ENCODE assay signal across 29 cellular contexts in genomic region chr21:34977333-34977732, GRCh38.
"Had no signal": no experiment of that assay in that cellular context is flagged by ENCODE, and none has a peak within 500 bp of the region (broad histone marks: within the 10 kb centered on the region; RNA-seq: fewer than 3 reads in every experiment).

No MANE protein-coding gene starts in this region.

- H3K27me3 Mint-ChIP-seq: stimulated activated memory B cell treated with anti-CD40 and anti-IgM and Interleukin-4, amounts not matched to agents 10 μg/mL and 1 μg/mL and 100 μg/mL, for 72 hours; stimulated activated naive B cell treated with anti-CD40 and anti-IgM and Interleukin-4, amounts not matched to agents 10 μg/mL and 1 μg/mL and 100 μg/mL, for 72 hours; stimulated activated naive CD8-positive, alpha-beta T cell treated with anti-CD3 and anti-CD28 coated beads, Interleukin-15, amount 100 ng/mL, for 72 hours had no signal

- DNase-seq: stimulated activated CD4-positive, alpha-beta T cell treated with anti-CD3 and anti-CD28 coated beads, Interleukin-2, amount 100 ng/mL, for 48 hours; stimulated activated CD4-positive, alpha-beta T cell treated with anti-CD3 and anti-CD28 coated beads, Interleukin-4, amount 100 ng/mL, for 1 hour; stimulated activated CD4-positive, alpha-beta T cell treated with anti-CD3 and anti-CD28 coated beads, Interleukin-4, amount 100 ng/mL, for 24 hours; stimulated activated CD4-positive, alpha-beta T cell treated with anti-CD3 and anti-CD28 coated beads, Interleukin-4, amount 100 ng/mL, for 4 hours; stimulated activated CD8-positive, alpha-beta memory T cell treated with anti-CD3 and anti-CD28 coated beads, Interleukin-4, amount 100 ng/mL, for 48 hours; stimulated activated naive B cell treated with anti-CD40 and anti-IgM and Interleukin-4, amounts not matched to agents 10 μg/mL and 1 μg/mL and 100 μg/mL, for 72 hours; stimulated activated naive CD4-positive, alpha-beta T cell; stimulated activated naive CD4-positive, alpha-beta T cell treated with Interleukin-2 at 50 U/mL for 16 hours; stimulated activated naive CD8-positive, alpha-beta T cell treated with anti-CD3 and anti-CD28 coated beads, Interleukin-15, amount 100 ng/mL, for 72 hours; stimulated activated naive CD8-positive, alpha-beta T cell treated with anti-CD3 and anti-CD28 coated beads, Interleukin-15, Interleukin-2, amounts not matched to agents 100 U/mL and 50 U/mL, for 24 hours; stomach; substantia nigra; testis; thyroid gland; tibial artery; transverse colon; trophoblast cell; upper lobe of left lung; upper lobe of right lung; uterus had no signal

- H3K36me3 ChIP-seq: stomach, suprapubic skin, thoracic aorta, thyroid gland, tibial artery, tibial nerve, transverse colon, upper lobe of left lung, upper lobe of right lung, uterus, vagina had no signal

- H3K9me3 ChIP-seq: stomach, suprapubic skin, testis, thoracic aorta, thyroid gland, tibial artery, tibial nerve, transverse colon, upper lobe of left lung, upper lobe of right lung, uterus, vagina had no signal

- FAIRE-seq: urothelium cell line had no signal

- ATAC-seq: stimulated activated effector memory CD8-positive, alpha-beta T cell treated with anti-CD3 and anti-CD28 coated beads, Interleukin-12 subunit alpha, Interleukin-12 subunit beta, amount 100 ng/mL, for 72 hours; stimulated activated memory B cell treated with anti-CD40 and anti-IgM and Interleukin-4, amounts not matched to agents 10 μg/mL and 1 μg/mL and 100 μg/mL, for 72 hours; stimulated activated naive B cell treated with anti-CD40 and anti-IgM and Interleukin-4, amounts not matched to agents 10 μg/mL and 1 μg/mL and 100 μg/mL, for 72 hours; stimulated activated naive CD8-positive, alpha-beta T cell treated with anti-CD3 and anti-CD28 coated beads, Interleukin-15, amount 100 ng/mL, for 72 hours; stimulated activated naive CD8-positive, alpha-beta T cell treated with anti-CD3 and anti-CD28 coated beads, Interleukin-15, Interleukin-2, amounts not matched to agents 100 U/mL and 50 U/mL, for 24 hours; upper lobe of right lung had no signal

- H3K4me3 Mint-ChIP-seq: stimulated activated effector memory CD8-positive, alpha-beta T cell treated with anti-CD3 and anti-CD28 coated beads, Interleukin-12 subunit alpha, Interleukin-12 subunit beta, amount 100 ng/mL, for 72 hours; stimulated activated memory B cell treated with anti-CD40 and anti-IgM and Interleukin-4, amounts not matched to agents 10 μg/mL and 1 μg/mL and 100 μg/mL, for 72 hours; stimulated activated naive B cell treated with anti-CD40 and anti-IgM and Interleukin-4, amounts not matched to agents 10 μg/mL and 1 μg/mL and 100 μg/mL, for 72 hours; stimulated activated naive CD8-positive, alpha-beta T cell treated with anti-CD3 and anti-CD28 coated beads, Interleukin-15, amount 100 ng/mL, for 72 hours; stimulated activated naive CD8-positive, alpha-beta T cell treated with anti-CD3 and anti-CD28 coated beads, Interleukin-15, Interleukin-2, amounts not matched to agents 100 ng/mL and 50 ng/mL, for 24 hours; type B pancreatic cell had no signal

- H3K27me3 ChIP-seq: stomach, suprapubic skin, testis, thyroid gland, tibial artery, tibial nerve, transverse colon, upper lobe of left lung, upper lobe of right lung, uterus, vagina had no signal

- H3K27ac ChIP-seq: stomach, suprapubic skin, testis, thoracic aorta, thyroid gland, tibial artery, tibial nerve, transverse colon, upper lobe of left lung, upper lobe of right lung, uterus, vagina had no signal

- H3K27ac Mint-ChIP-seq: stimulated activated effector memory CD8-positive, alpha-beta T cell treated with anti-CD3 and anti-CD28 coated beads, Interleukin-12 subunit alpha, Interleukin-12 subunit beta, amount 100 ng/mL, for 72 hours; stimulated activated memory B cell treated with anti-CD40 and anti-IgM and Interleukin-4, amounts not matched to agents 10 μg/mL and 1 μg/mL and 100 μg/mL, for 72 hours; stimulated activated naive CD8-positive, alpha-beta T cell treated with anti-CD3 and anti-CD28 coated beads, Interleukin-15, amount 100 ng/mL, for 72 hours; stimulated activated naive CD8-positive, alpha-beta T cell treated with anti-CD3 and anti-CD28 coated beads, Interleukin-15, Interleukin-2, amounts not matched to agents 100 ng/mL and 50 ng/mL, for 24 hours; type B pancreatic cell had no signal

- H3K4me1 ChIP-seq: suprapubic skin, testis, thyroid gland, tibial artery, upper lobe of left lung, upper lobe of right lung, uterus had no signal

- H3K36me3 Mint-ChIP-seq: type B pancreatic cell had no signal

- H3K4me3 ChIP-seq: stomach, suprapubic skin, testis, thoracic aorta, thyroid gland, tibial artery, tibial nerve, transverse colon, upper lobe of left lung, upper lobe of right lung, uterus, vagina had no signal

- H3K9me3 Mint-ChIP-seq: stimulated activated effector memory CD8-positive, alpha-beta T cell treated with anti-CD3 and anti-CD28 coated beads, Interleukin-12 subunit alpha, Interleukin-12 subunit beta, amount 100 ng/mL, for 72 hours; stimulated activated memory B cell treated with anti-CD40 and anti-IgM and Interleukin-4, amounts not matched to agents 10 μg/mL and 1 μg/mL and 100 μg/mL, for 72 hours; stimulated activated naive B cell treated with anti-CD40 and anti-IgM and Interleukin-4, amounts not matched to agents 10 μg/mL and 1 μg/mL and 100 μg/mL, for 72 hours; stimulated activated naive CD8-positive, alpha-beta T cell treated with anti-CD3 and anti-CD28 coated beads, Interleukin-15, amount 100 ng/mL, for 72 hours; stimulated activated naive CD8-positive, alpha-beta T cell treated with anti-CD3 and anti-CD28 coated beads, Interleukin-15, Interleukin-2, amounts not matched to agents 100 ng/mL and 50 ng/mL, for 24 hours; type B pancreatic cell had no signal
